Comparison of ENCODE assay signal across 8 cellular contexts in the genomic region with DNA sequence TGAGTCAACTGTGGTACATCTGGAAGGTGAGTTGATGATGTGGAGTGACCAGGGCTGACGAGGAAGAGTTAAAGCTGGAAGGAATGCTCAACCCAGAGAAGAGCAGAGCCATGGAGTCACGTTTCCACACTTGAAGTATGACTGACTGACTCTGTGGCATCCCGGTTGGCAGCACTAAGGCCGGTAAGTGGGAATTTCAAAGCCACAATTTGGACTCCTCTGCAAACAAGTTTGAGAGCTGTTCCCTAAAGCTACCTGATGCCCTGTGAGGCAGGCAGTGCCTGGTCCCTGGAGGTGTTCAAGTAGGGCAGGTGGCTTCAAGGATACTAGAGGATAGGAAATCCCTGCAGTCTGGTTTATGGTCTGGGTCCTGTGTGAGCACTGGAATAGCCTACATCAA.
A peak's percentile ranks its signal among the peaks of the same experiment; 100 is the strongest.
DNase-seq lines count a peak whose midpoint lies in the region; ATAC-seq and TF ChIP-seq lines count a peak whose summit lies in the region.

No MANE protein-coding gene starts in this region.

- H3K36me3 ChIP-seq in right atrium auricular region (peaks cover 14% of the 10 kb centered on the region), spleen (peaks cover 0 to 37% (median 10%) of the 10 kb centered on the region in 6 donors)

- CTCF ChIA-PET in activated naive CD4-positive, alpha-beta T cell treated with anti-CD3 and anti-CD28 coated beads, Interleukin-2, amount 10 ng/mL, durations not matched to agents 7 days and 5 days (lab: Charles Lee) = interaction anchor here (0.8 to 2.4 kb wide), 4 partner anchors 15 to 59 kb away, joined by 3 to 8 read pairs (median 6); no protein-coding TSS in a partner anchor
- CTCF ChIA-PET in activated CD4-positive, alpha-beta memory T cell treated with anti-CD3 and anti-CD28 coated beads for 36 hours (lab: Charles Lee) = interaction anchor here (0.9 to 2.1 kb wide), 17 partner anchors 10 to 735 kb away, joined by 3 to 19 read pairs (median 4); no protein-coding TSS in a partner anchor

- H3K27ac Mint-ChIP-seq in activated naive CD4-positive, alpha-beta T cell treated with anti-CD3 and anti-CD28 coated beads, Interleukin-2, amount 10 ng/mL, durations not matched to agents 7 days and 5 days = peak overlapping the region; percentile 73
- H3K27ac Mint-ChIP-seq in activated CD4-positive, alpha-beta memory T cell treated with anti-CD3 and anti-CD28 coated beads for 36 hours = no peak overlapping the region
- H3K27ac Mint-ChIP-seq in activated T-helper 2 cell treated with anti-CD3 and anti-CD28 coated beads, Interferon-gamma antibody, Interleukin-2, Interleukin-4, amounts not matched to agents 10 μg/mL and 5 μg/mL and 100 μg/mL, durations not matched to agents 14 hours and 24 hours and 36 hours = no peak overlapping the region

- no peaks in the 10 kb centered on the region for H3K27me3 ChIP-seq in right atrium auricular region
- H3K27me3 ChIP-seq in spleen (replicated peaks in 1 of 7) = no peaks in the 10 kb centered on the region
- no peaks in the 10 kb centered on the region for H3K27me3 ChIP-seq in foreskin keratinocyte

- TF ChIP-seq CTCF in right atrium auricular region (IDR thresholded peaks at IDR 0.05) (no peak), spleen (IDR thresholded peaks at IDR 0.05 in 8 of 11, conservative IDR thresholded peaks at IDR 0.05 in 3 of 11) (no peak), foreskin keratinocyte (conservative IDR thresholded peaks at IDR 0.05) (no peak)

- H3K9me3 Mint-ChIP-seq in activated naive CD4-positive, alpha-beta T cell treated with anti-CD3 and anti-CD28 coated beads, Interleukin-2, amount 10 ng/mL, durations not matched to agents 7 days and 5 days = no peaks in the 10 kb centered on the region
- H3K9me3 Mint-ChIP-seq in activated CD4-positive, alpha-beta memory T cell treated with anti-CD3 and anti-CD28 coated beads for 36 hours = no peaks in the 10 kb centered on the region
- no peaks in the 10 kb centered on the region for H3K9me3 Mint-ChIP-seq in activated T-helper 2 cell treated with anti-CD3 and anti-CD28 coated beads, Interferon-gamma antibody, Interleukin-2, Interleukin-4, amounts not matched to agents 10 μg/mL and 5 μg/mL and 100 μg/mL, durations not matched to agents 14 hours and 24 hours and 36 hours

- peaks cover 28% of the 10 kb centered on the region for H3K4me1 Mint-ChIP-seq in activated naive CD4-positive, alpha-beta T cell treated with anti-CD3 and anti-CD28 coated beads, Interleukin-2, amount 10 ng/mL, durations not matched to agents 7 days and 5 days
- H3K4me1 Mint-ChIP-seq in activated CD4-positive, alpha-beta memory T cell treated with anti-CD3 and anti-CD28 coated beads for 36 hours (ENCODE audit: low read depth) = peaks cover 50% of the 10 kb centered on the region
- peaks cover 41% of the 10 kb centered on the region for H3K4me1 Mint-ChIP-seq in activated T-helper 2 cell treated with anti-CD3 and anti-CD28 coated beads, Interferon-gamma antibody, Interleukin-2, Interleukin-4, amounts not matched to agents 10 μg/mL and 5 μg/mL and 100 μg/mL, durations not matched to agents 14 hours and 24 hours and 36 hours (ENCODE audit: low read depth)

- TF ChIP-seq POLR2A in spleen (IDR thresholded peaks at IDR 0.05) = no peak

- peaks cover 9% of the 10 kb centered on the region for H3K27me3 Mint-ChIP-seq in activated naive CD4-positive, alpha-beta T cell treated with anti-CD3 and anti-CD28 coated beads, Interleukin-2, amount 10 ng/mL, durations not matched to agents 7 days and 5 days
- H3K27me3 Mint-ChIP-seq in activated CD4-positive, alpha-beta memory T cell treated with anti-CD3 and anti-CD28 coated beads for 36 hours = peaks cover 5% of the 10 kb centered on the region
- H3K27me3 Mint-ChIP-seq in activated T-helper 2 cell treated with anti-CD3 and anti-CD28 coated beads, Interferon-gamma antibody, Interleukin-2, Interleukin-4, amounts not matched to agents 10 μg/mL and 5 μg/mL and 100 μg/mL, durations not matched to agents 14 hours and 24 hours and 36 hours (ENCODE audit: low read depth) = peaks cover 22% of the 10 kb centered on the region

- H3K4me3 Mint-ChIP-seq in activated naive CD4-positive, alpha-beta T cell treated with anti-CD3 and anti-CD28 coated beads, Interleukin-2, amount 10 ng/mL, durations not matched to agents 7 days and 5 days = peak overlapping the region; percentile 63
- H3K4me3 Mint-ChIP-seq in activated CD4-positive, alpha-beta memory T cell treated with anti-CD3 and anti-CD28 coated beads for 36 hours = peak overlapping the region; percentile 63
- no peak overlapping the region for H3K4me3 Mint-ChIP-seq in activated T-helper 2 cell treated with anti-CD3 and anti-CD28 coated beads, Interferon-gamma antibody, Interleukin-2, Interleukin-4, amounts not matched to agents 10 μg/mL and 5 μg/mL and 100 μg/mL, durations not matched to agents 14 hours and 24 hours and 36 hours (ENCODE audit: low read depth)

- peaks cover 0 to 27% of the 10 kb centered on the region in 2 donors for H3K4me1 ChIP-seq in right atrium auricular region
- peaks cover 5 to 35% (median 26%) of the 10 kb centered on the region in 6 donors for H3K4me1 ChIP-seq in spleen
- H3K4me1 ChIP-seq in foreskin keratinocyte = peaks cover 7% of the 10 kb centered on the region

- ATAC-seq in foreskin keratinocyte = no peak

- POLR2A ChIA-PET in activated CD4-positive, alpha-beta memory T cell treated with anti-CD3 and anti-CD28 coated beads for 36 hours (lab: Charles Lee) = interaction anchor here (1.9 kb wide), 1 partner anchor 26 kb away, joined by 8 read pairs; no protein-coding TSS in a partner anchor

- peak overlapping the region; percentile 95 to 97 for H3K27ac ChIP-seq in right atrium auricular region
- peak overlapping the region; percentile 61 to 91 (median 87) for H3K27ac ChIP-seq in spleen
- H3K27ac ChIP-seq in foreskin keratinocyte = no peak overlapping the region

- intact Hi-C loops in activated CD4-positive, alpha-beta memory T cell treated with anti-CD3 and anti-CD28 coated beads for 36 hours (cut with micrococcal nuclease) = loop anchor here (1.0 to 5.0 kb wide), 5 partner anchors 10 to 362 kb away; no protein-coding TSS in a partner anchor
- intact Hi-C loops in spleen (cut with DNase I; ENCODE audit: low total_unique reads) = no loop called here
- intact Hi-C loops in activated T-helper 2 cell treated with anti-CD3 and anti-CD28 coated beads, Interferon-gamma antibody, Interleukin-2, Interleukin-4, amounts not matched to agents 10 μg/mL and 5 μg/mL and 100 μg/mL, durations not matched to agents 14 hours and 24 hours and 36 hours (cut with micrococcal nuclease) = loop anchor here (2.0 to 5.0 kb wide), 3 partner anchors 33 to 723 kb away; no protein-coding TSS in a partner anchor

- 73 to 81% (median 75%) methylated on average over 4 of the region's 4 CpGs for WGBS in spleen, 5 donors

- peak overlapping the region; percentile 36 to 51 for H3K4me3 ChIP-seq in right atrium auricular region
- H3K4me3 ChIP-seq in spleen = peak overlapping the region in 7 of 8 donors; percentile 3 to 69 (median 35)

- DNase-seq in activated naive CD4-positive, alpha-beta T cell treated with anti-CD3 and anti-CD28 coated beads, Interleukin-2, amount 10 ng/mL, durations not matched to agents 7 days and 5 days = no peak
- no peak for DNase-seq in activated naive CD4-positive, alpha-beta T cell (lab: John Stamatoyannopoulos, UW)
- no peak for DNase-seq in activated CD4-positive, alpha-beta memory T cell treated with anti-CD3 and anti-CD28 coated beads for 36 hours
- DNase-seq in right atrium auricular region (ENCODE audit: low spot score) (no peak), spleen (no peak), NAMALWA (ENCODE audit: low spot score) (no peak), foreskin keratinocyte (no peak)
- no peak for DNase-seq in activated T-helper 2 cell treated with anti-CD3 and anti-CD28 coated beads, Interferon-gamma antibody, Interleukin-2, Interleukin-4, amounts not matched to agents 10 μg/mL and 5 μg/mL and 100 μg/mL, durations not matched to agents 14 hours and 24 hours and 36 hours (ENCODE audit: low spot score)

- no peaks in the 10 kb centered on the region for H3K9me3 ChIP-seq in right atrium auricular region
- H3K9me3 ChIP-seq in spleen = no peaks in the 10 kb centered on the region

- peaks cover 35% of the 10 kb centered on the region for H3K36me3 Mint-ChIP-seq in activated naive CD4-positive, alpha-beta T cell treated with anti-CD3 and anti-CD28 coated beads, Interleukin-2, amount 10 ng/mL, durations not matched to agents 7 days and 5 days
- peaks cover 20% of the 10 kb centered on the region for H3K36me3 Mint-ChIP-seq in activated CD4-positive, alpha-beta memory T cell treated with anti-CD3 and anti-CD28 coated beads for 36 hours
- H3K36me3 Mint-ChIP-seq in activated T-helper 2 cell treated with anti-CD3 and anti-CD28 coated beads, Interferon-gamma antibody, Interleukin-2, Interleukin-4, amounts not matched to agents 10 μg/mL and 5 μg/mL and 100 μg/mL, durations not matched to agents 14 hours and 24 hours and 36 hours (ENCODE audit: low read depth) = peaks cover 29% of the 10 kb centered on the region
